1 cellular context compared by ENCODE assay signal in the genomic region with DNA sequence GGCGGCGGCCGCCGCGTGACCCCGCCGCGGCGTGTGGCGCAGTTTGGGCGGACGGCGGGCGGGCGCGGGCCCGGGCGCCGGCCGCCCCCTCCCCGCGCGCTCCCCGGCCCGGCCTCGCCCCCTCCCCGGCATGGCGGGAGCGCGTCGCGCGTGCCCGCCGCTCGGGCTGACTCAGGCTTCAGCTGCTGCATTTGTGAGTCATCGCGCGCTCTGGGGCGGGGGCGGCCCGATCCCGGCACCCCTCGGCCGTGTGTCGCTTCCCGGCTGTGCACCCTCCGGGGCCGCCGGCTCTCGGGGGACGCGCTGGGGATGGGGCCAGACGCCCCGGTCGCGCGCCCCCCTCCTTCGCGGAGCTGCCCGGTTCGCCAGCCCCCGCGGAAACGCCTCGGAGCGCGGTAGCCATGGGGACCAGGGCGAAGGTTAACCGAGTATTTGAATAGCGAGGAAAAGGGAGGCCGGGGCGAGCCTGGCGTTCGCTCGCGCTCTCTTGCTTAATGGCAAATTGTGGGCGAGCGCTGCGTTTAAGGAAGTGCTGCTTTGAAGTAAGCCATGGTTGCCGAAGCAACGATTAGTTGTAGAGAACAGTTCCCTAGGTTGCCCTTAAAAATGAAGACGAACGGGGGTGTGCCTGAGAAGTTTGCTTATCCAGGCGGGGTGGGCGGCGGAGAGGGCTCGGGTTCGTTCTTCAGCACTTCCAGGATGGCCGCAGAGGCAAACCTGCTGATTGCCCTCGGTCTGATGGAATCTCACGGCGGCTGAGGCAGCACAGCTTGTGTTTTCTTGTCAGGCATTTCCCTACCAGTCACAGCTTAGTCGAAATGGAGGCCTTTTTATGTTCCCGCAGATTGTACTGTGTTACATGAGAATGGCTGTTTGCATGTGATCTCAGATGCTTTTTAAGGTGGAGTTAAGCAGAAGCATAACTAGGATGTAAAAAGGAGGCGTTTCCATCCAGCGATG.
TF ChIP-seq lines count a peak whose summit lies in the region.

No MANE protein-coding gene starts in this region.

TF ChIP-seq in K562, 482 proteins besides CTCF, POLR2A, EP300 and RAD21 (continued from another document and continues in another):
- TF ChIP-seq, protein P1, sequence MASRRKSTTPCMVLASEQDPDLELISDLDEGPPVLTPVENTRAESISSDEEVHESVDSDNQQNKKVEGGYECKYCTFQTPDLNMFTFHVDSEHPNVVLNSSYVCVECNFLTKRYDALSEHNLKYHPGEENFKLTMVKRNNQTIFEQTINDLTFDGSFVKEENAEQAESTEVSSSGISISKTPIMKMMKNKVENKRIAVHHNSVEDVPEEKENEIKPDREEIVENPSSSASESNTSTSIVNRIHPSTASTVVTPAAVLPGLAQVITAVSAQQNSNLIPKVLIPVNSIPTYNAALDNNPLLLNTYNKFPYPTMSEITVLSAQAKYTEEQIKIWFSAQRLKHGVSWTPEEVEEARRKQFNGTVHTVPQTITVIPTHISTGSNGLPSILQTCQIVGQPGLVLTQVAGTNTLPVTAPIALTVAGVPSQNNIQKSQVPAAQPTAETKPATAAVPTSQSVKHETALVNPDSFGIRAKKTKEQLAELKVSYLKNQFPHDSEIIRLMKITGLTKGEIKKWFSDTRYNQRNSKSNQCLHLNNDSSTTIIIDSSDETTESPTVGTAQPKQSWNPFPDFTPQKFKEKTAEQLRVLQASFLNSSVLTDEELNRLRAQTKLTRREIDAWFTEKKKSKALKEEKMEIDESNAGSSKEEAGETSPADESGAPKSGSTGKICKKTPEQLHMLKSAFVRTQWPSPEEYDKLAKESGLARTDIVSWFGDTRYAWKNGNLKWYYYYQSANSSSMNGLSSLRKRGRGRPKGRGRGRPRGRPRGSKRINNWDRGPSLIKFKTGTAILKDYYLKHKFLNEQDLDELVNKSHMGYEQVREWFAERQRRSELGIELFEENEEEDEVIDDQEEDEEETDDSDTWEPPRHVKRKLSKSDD (conservative IDR thresholded peaks at IDR 0.05; ENCODE audit: low read length), result no peak
- TF ChIP-seq, protein P2, sequence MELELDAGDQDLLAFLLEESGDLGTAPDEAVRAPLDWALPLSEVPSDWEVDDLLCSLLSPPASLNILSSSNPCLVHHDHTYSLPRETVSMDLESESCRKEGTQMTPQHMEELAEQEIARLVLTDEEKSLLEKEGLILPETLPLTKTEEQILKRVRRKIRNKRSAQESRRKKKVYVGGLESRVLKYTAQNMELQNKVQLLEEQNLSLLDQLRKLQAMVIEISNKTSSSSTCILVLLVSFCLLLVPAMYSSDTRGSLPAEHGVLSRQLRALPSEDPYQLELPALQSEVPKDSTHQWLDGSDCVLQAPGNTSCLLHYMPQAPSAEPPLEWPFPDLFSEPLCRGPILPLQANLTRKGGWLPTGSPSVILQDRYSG (tag; conservative IDR thresholded peaks at IDR 0.05; ENCODE audit: low read depth), result no peak
- TF ChIP-seq, protein P3, sequence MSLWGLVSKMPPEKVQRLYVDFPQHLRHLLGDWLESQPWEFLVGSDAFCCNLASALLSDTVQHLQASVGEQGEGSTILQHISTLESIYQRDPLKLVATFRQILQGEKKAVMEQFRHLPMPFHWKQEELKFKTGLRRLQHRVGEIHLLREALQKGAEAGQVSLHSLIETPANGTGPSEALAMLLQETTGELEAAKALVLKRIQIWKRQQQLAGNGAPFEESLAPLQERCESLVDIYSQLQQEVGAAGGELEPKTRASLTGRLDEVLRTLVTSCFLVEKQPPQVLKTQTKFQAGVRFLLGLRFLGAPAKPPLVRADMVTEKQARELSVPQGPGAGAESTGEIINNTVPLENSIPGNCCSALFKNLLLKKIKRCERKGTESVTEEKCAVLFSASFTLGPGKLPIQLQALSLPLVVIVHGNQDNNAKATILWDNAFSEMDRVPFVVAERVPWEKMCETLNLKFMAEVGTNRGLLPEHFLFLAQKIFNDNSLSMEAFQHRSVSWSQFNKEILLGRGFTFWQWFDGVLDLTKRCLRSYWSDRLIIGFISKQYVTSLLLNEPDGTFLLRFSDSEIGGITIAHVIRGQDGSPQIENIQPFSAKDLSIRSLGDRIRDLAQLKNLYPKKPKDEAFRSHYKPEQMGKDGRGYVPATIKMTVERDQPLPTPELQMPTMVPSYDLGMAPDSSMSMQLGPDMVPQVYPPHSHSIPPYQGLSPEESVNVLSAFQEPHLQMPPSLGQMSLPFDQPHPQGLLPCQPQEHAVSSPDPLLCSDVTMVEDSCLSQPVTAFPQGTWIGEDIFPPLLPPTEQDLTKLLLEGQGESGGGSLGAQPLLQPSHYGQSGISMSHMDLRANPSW (CRISPR knock-in tag; IDR thresholded peaks at IDR 0.05), result no peak
- TF ChIP-seq NELFE (IDR thresholded peaks at IDR 0.05; ENCODE audit: insufficient read depth, insufficient read length), result no peak
- TF ChIP-seq ZNF707 (CRISPR knock-in tag; conservative IDR thresholded peaks at IDR 0.05), result no peak
- TF ChIP-seq, protein P4, sequence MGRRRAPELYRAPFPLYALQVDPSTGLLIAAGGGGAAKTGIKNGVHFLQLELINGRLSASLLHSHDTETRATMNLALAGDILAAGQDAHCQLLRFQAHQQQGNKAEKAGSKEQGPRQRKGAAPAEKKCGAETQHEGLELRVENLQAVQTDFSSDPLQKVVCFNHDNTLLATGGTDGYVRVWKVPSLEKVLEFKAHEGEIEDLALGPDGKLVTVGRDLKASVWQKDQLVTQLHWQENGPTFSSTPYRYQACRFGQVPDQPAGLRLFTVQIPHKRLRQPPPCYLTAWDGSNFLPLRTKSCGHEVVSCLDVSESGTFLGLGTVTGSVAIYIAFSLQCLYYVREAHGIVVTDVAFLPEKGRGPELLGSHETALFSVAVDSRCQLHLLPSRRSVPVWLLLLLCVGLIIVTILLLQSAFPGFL (CRISPR knock-in tag; IDR thresholded peaks at IDR 0.05), result no peak
- no peak for TF ChIP-seq L3MBTL2 (IDR thresholded peaks at IDR 0.05)
- TF ChIP-seq ZNF384 (IDR thresholded peaks at IDR 0.05; ENCODE audit: low read depth, low read length), result no peak
- no peak for TF ChIP-seq ERF (CRISPR knock-in tag; IDR thresholded peaks at IDR 0.05)
- no peak for TF ChIP-seq ZSCAN32 (CRISPR knock-in tag; IDR thresholded peaks at IDR 0.05)
- TF ChIP-seq, protein P5, sequence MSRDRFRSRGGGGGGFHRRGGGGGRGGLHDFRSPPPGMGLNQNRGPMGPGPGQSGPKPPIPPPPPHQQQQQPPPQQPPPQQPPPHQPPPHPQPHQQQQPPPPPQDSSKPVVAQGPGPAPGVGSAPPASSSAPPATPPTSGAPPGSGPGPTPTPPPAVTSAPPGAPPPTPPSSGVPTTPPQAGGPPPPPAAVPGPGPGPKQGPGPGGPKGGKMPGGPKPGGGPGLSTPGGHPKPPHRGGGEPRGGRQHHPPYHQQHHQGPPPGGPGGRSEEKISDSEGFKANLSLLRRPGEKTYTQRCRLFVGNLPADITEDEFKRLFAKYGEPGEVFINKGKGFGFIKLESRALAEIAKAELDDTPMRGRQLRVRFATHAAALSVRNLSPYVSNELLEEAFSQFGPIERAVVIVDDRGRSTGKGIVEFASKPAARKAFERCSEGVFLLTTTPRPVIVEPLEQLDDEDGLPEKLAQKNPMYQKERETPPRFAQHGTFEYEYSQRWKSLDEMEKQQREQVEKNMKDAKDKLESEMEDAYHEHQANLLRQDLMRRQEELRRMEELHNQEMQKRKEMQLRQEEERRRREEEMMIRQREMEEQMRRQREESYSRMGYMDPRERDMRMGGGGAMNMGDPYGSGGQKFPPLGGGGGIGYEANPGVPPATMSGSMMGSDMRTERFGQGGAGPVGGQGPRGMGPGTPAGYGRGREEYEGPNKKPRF (IDR thresholded peaks at IDR 0.05; ENCODE audit: low read depth, low read length), result no peak
- no peak for TF ChIP-seq ZNF133 (CRISPR knock-in tag; IDR thresholded peaks at IDR 0.05)
- TF ChIP-seq CREM (IDR thresholded peaks at IDR 0.05; ENCODE audit: low read depth), result peak; percentile 29; the same call in 1 of the 2 replicates
- TF ChIP-seq, protein P6, sequence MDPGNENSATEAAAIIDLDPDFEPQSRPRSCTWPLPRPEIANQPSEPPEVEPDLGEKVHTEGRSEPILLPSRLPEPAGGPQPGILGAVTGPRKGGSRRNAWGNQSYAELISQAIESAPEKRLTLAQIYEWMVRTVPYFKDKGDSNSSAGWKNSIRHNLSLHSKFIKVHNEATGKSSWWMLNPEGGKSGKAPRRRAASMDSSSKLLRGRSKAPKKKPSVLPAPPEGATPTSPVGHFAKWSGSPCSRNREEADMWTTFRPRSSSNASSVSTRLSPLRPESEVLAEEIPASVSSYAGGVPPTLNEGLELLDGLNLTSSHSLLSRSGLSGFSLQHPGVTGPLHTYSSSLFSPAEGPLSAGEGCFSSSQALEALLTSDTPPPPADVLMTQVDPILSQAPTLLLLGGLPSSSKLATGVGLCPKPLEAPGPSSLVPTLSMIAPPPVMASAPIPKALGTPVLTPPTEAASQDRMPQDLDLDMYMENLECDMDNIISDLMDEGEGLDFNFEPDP (CRISPR knock-in tag; IDR thresholded peaks at IDR 0.05), result no peak
- TF ChIP-seq HLTF (IDR thresholded peaks at IDR 0.05), result no peak
- TF ChIP-seq, protein P7, sequence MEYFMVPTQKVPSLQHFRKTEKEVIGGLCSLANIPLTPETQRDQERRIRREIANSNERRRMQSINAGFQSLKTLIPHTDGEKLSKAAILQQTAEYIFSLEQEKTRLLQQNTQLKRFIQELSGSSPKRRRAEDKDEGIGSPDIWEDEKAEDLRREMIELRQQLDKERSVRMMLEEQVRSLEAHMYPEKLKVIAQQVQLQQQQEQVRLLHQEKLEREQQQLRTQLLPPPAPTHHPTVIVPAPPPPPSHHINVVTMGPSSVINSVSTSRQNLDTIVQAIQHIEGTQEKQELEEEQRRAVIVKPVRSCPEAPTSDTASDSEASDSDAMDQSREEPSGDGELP (CRISPR knock-in tag; IDR thresholded peaks at IDR 0.05; ENCODE audit: borderline replicate concordance), result peak; percentile 77
- TF ChIP-seq, protein P8, sequence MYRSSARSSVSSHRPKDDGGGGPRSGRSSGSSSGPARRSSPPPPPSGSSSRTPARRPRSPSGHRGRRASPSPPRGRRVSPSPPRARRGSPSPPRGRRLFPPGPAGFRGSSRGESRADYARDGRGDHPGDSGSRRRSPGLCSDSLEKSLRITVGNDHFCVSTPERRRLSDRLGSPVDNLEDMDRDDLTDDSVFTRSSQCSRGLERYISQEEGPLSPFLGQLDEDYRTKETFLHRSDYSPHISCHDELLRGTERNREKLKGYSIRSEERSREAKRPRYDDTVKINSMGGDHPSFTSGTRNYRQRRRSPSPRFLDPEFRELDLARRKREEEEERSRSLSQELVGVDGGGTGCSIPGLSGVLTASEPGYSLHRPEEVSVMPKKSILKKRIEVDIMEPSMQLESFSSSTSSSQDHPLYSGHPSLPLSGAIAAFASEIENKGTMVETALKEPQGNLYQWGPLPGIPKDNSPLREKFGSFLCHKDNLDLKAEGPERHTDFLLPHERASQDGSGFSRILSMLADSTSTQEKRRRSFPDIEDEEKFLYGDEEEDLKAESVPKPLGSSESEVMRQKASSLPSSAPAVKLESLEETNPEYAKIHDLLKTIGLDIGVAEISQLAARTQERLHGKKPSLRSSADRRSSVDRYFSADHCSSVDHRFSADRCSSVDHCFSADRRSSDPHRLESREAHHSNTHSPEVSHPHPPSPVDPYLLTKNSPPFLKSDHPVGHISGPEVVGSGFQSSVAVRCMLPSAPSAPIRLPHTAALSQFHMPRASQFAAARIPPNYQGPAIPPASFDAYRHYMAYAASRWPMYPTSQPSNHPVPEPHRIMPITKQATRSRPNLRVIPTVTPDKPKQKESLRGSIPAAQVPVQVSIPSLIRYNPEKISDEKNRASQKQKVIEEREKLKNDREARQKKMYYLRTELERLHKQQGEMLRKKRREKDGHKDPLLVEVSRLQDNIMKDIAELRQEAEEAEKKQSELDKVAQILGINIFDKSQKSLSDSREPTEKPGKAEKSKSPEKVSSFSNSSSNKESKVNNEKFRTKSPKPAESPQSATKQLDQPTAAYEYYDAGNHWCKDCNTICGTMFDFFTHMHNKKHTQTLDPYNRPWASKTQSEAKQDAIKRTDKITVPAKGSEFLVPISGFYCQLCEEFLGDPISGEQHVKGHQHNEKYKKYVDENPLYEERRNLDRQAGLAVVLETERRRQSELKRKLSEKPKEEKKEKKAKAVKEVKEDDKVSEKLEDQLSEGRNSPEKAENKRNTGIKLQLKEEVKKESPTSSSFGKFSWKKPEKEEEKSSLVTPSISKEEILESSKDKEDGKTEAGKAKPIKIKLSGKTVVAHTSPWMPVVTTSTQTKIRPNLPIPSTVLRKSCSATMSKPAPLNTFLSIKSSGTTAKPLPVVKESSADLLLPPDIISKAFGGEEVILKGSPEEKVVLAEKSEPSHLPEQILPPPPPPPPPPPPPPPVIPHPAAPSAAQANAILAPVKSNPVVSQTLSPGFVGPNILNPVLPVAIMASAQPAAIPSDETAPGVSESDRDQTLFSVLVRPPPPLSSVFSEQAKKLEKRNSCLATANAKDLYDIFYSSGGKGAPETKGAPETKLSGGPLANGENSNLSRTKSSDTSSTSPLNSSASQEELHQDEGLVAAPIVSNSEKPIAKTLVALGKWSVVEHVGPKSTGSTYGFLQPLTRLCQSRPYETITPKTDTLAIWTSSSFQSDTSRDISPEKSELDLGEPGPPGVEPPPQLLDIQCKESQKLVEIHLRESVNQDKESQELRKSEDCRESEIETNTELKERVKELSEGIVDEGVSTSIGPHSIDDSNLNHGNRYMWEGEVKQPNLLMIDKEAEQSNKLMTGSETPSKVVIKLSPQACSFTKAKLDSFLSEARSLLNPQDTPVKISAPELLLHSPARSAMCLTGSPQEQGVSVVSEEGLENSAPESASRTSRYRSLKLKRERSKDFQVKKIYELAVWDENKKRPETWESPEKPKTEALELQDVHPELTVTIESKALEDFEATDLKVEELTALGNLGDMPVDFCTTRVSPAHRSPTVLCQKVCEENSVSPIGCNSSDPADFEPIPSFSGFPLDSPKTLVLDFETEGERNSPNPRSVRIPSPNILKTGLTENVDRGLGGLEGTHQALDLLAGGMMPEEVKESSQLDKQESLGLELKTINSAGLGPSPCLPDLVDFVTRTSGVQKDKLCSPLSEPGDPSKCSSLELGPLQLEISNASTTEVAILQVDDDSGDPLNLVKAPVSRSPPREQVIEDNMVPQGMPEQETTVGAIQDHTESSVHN (IDR thresholded peaks at IDR 0.05; ENCODE audit: borderline replicate concordance in 1 of 2, low read depth in 1 of 2), result no peak
- TF ChIP-seq SIRT6 (IDR thresholded peaks at IDR 0.05; ENCODE audit: low read depth, low read length), result no peak
- TF ChIP-seq ZNF444 (CRISPR knock-in tag; IDR thresholded peaks at IDR 0.05), result no peak
- TF ChIP-seq ZNF696 (CRISPR knock-in tag; conservative IDR thresholded peaks at IDR 0.05), result no peak
- TF ChIP-seq CBX1 (IDR thresholded peaks at IDR 0.05; ENCODE audit: low read depth), result no peak
- TF ChIP-seq, protein P9, sequence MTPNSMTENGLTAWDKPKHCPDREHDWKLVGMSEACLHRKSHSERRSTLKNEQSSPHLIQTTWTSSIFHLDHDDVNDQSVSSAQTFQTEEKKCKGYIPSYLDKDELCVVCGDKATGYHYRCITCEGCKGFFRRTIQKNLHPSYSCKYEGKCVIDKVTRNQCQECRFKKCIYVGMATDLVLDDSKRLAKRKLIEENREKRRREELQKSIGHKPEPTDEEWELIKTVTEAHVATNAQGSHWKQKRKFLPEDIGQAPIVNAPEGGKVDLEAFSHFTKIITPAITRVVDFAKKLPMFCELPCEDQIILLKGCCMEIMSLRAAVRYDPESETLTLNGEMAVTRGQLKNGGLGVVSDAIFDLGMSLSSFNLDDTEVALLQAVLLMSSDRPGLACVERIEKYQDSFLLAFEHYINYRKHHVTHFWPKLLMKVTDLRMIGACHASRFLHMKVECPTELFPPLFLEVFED (CRISPR knock-in tag; conservative IDR thresholded peaks at IDR 0.05), result no peak
